Comparison of ENCODE assay signal across 1 cellular context in the genomic region with DNA sequence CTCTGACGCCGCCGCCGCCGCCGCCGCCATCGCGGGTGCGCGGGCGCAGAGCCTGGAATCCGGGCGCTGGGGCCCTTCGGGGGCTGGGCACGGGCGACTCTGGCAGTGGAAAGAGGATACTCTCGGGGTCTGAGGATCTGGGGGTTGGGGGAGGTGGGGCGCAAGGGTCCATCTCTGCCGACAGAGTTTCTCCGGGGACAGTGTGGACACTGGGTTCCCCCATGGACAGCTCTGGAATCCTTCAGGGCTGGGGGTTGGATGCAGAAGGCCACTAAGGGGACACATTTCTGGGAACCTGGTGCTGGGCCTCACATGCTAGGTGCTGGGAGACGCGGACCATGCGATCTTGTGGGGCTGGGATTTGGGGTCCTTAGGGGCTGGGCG.
TF ChIP-seq lines count a peak whose summit lies in the region.

No MANE protein-coding gene starts in this region.

TF ChIP-seq in GM12878, 131 proteins besides CTCF, POLR2A, EP300 and RAD21:
- TF ChIP-seq, protein P1, sequence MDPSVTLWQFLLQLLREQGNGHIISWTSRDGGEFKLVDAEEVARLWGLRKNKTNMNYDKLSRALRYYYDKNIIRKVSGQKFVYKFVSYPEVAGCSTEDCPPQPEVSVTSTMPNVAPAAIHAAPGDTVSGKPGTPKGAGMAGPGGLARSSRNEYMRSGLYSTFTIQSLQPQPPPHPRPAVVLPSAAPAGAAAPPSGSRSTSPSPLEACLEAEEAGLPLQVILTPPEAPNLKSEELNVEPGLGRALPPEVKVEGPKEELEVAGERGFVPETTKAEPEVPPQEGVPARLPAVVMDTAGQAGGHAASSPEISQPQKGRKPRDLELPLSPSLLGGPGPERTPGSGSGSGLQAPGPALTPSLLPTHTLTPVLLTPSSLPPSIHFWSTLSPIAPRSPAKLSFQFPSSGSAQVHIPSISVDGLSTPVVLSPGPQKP (IDR thresholded peaks at IDR 0.05; ENCODE audit: low read depth, low read length), result no peak
- peak; percentile 95 for TF ChIP-seq SUZ12 (IDR thresholded peaks at IDR 0.05; ENCODE audit: unreplicated experiment)
